22 cellular contexts compared by ENCODE assay signal in the genomic region with DNA sequence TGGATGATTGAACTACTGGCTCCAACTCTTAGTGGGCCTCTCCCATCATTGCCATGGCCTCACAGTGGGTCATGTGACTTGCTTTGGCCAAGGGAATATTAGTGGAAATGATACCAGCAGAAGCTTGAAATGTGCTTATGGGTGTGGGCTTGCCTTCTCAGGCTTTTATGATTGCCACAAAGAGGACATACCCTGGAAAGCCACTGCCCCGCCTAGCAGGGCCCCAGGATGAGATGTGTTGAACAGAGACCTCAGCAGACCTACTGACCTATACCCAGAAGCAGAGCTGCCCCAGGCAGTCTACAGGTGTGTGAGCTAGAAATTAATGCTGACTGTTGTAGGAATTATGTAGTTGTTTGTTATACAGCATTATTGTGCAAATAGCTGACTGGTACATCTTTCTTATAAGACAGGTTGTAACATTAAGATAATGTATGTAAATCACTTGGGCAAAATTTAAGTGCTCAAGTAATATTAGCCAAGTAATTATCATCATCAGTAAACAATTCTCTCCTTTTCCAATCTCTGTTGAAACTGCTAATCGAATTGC.
"Had no signal": no experiment of that assay in that cellular context is flagged by ENCODE, and none has a peak within 500 bp of the region (broad histone marks: within the 10 kb centered on the region; RNA-seq: fewer than 3 reads in every experiment).

No MANE protein-coding gene starts in this region.

- DNase-seq: activated CD4-positive, alpha-beta T cell treated with anti-CD3 and anti-CD28 coated beads for 48 hours; activated CD4-positive, alpha-beta T cell treated with anti-CD3 and anti-CD28 coated beads, Interleukin-2, amount 50 U/mL, for 48 hours; activated naive CD8-positive, alpha-beta T cell treated with anti-CD3 and anti-CD28 coated beads, Interleukin-2, amount 50 U/mL, for 24 hours; amygdala; central memory CD4-positive, alpha-beta T cell; dermis blood vessel endothelial cell; effector CD4-positive, alpha-beta T cell; foreskin keratinocyte; heart left ventricle; hypothalamus; immature natural killer cell; kidney glomerular epithelial cell; left ventricle myocardium inferior; posterior cingulate gyrus; stimulated activated CD4-positive, alpha-beta T cell treated with anti-CD3 and anti-CD28 coated beads, Interleukin-2, amount 100 ng/mL, for 24 hours; stimulated activated naive B cell treated with anti-CD40 and anti-IgM and Interleukin-4, amounts not matched to agents 10 μg/mL and 1 μg/mL and 100 μg/mL, for 72 hours; stomach; SW 1271; T-helper 9 cell; thyroid gland had no signal

- H3K27ac ChIP-seq: esophagus muscularis mucosa, foreskin keratinocyte, heart left ventricle, left ventricle myocardium inferior, stomach, thyroid gland had no signal

- ATAC-seq: activated CD4-positive, CD25-positive, alpha-beta regulatory T cell treated with anti-CD3 and anti-CD28 coated beads, Interleukin-2, amount 50 U/mL, for 24 hours; activated naive CD8-positive, alpha-beta T cell treated with anti-CD3 and anti-CD28 coated beads, Interleukin-2, amount 50 U/mL, for 24 hours; foreskin keratinocyte; heart left ventricle; stimulated activated naive B cell treated with anti-CD40 and anti-IgM and Interleukin-4, amounts not matched to agents 10 μg/mL and 1 μg/mL and 100 μg/mL, for 72 hours had no signal
